In the genomic region with DNA sequence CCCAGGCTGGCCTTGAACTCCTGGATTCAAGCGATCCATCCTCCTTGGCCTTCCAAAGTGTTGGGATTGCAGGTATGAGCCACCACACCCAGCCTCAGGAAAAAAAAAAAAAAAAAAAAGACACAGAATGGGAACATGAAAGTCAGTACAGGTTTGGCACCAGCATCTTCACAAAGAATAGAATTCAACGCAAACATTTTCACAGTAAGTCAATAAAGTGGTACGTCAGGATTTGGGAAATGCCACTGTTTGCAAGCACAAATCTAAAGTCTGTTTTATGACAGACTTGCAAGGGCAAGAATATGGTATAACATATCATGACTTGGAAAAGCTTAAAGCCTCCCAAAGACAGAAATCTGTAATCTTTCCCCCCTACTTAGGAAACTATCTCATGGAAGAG, we compare ENCODE assay signal across 26 cellular contexts.
"Had no signal": no experiment of that assay in that cellular context is flagged by ENCODE, and none has a peak within 500 bp of the region (broad histone marks: within the 10 kb centered on the region; RNA-seq: fewer than 3 reads in every experiment).

No MANE protein-coding gene starts in this region.

- H3K4me3 ChIP-seq: coronary artery, esophagus muscularis mucosa, gastroesophageal sphincter, heart left ventricle, left lung, mucosa of descending colon, neural progenitor cell, psoas muscle, sigmoid colon, stomach, thyroid gland, uterus had no signal

- H3K27me3 ChIP-seq: esophagus muscularis mucosa, foreskin keratinocyte, gastroesophageal sphincter, heart left ventricle, left lung, neural progenitor cell, sigmoid colon, stomach, thyroid gland, uterus had no signal

- H3K4me2 ChIP-seq: neural progenitor cell had no signal

- H3K36me3 ChIP-seq: neural progenitor cell, thyroid gland, uterus had no signal

- H3K9me3 ChIP-seq: esophagus muscularis mucosa, gastroesophageal sphincter, heart left ventricle, left lung, mucosa of descending colon, psoas muscle, sigmoid colon, stomach, thyroid gland, uterus had no signal

- DNase-seq: dermis blood vessel endothelial cell; effector memory CD4-positive, alpha-beta T cell; foreskin keratinocyte; heart left ventricle; hippocampal formation; left cardiac atrium; left lung; mesenchymal stem cell; mucosa of descending colon; naive B cell; psoas muscle; right cardiac atrium; sigmoid colon; stimulated activated CD4-positive, alpha-beta T cell treated with anti-CD3 and anti-CD28 coated beads, Interleukin-2, amount 100 ng/mL, for 24 hours; stimulated activated CD4-positive, alpha-beta T cell treated with anti-CD3 and anti-CD28 coated beads, Interleukin-4, amount 100 ng/mL, for 24 hours; stimulated activated naive CD4-positive, alpha-beta T cell treated with Interleukin-2 at 50 U/mL for 16 hours; stomach; thyroid gland; uterus had no signal

- ATAC-seq: foreskin keratinocyte; gastroesophageal sphincter; heart left ventricle; left cardiac atrium; left lung; mucosa of descending colon; natural killer cell treated with Interleukin-12 subunit alpha and Interleukin-12 subunit beta and Interleukin-15 and Interleukin-18, amount 100 ng/mL, for 72 hours; psoas muscle; right cardiac atrium; stimulated activated effector memory CD8-positive, alpha-beta T cell treated with anti-CD3 and anti-CD28 coated beads, Interleukin-12 subunit alpha, Interleukin-12 subunit beta, amount 100 ng/mL, for 72 hours had no signal

- H3K4me1 ChIP-seq: esophagus muscularis mucosa, gastroesophageal sphincter, heart left ventricle, left lung, neural progenitor cell, parathyroid adenoma, psoas muscle, sigmoid colon, uterus had no signal

- H3K79me2 ChIP-seq: parathyroid adenoma had no signal

- H3K27ac ChIP-seq: coronary artery, esophagus muscularis mucosa, foreskin keratinocyte, gastroesophageal sphincter, heart left ventricle, left lung, neural progenitor cell, parathyroid adenoma, psoas muscle, sigmoid colon, stomach, thyroid gland, uterus had no signal

- H2AFZ ChIP-seq: neural progenitor cell, parathyroid adenoma had no signal
